6 cellular contexts compared by ENCODE assay signal in genomic region chr19:1019980-1020867, GRCh38. TPM values are rescaled to one million over a fixed set of nuclear protein-coding genes. Genes with fewer than 3 reads are reported as not detected.
DNase-seq lines count a peak whose midpoint lies in the region; ATAC-seq and TF ChIP-seq lines count a peak whose summit lies in the region.

No MANE protein-coding gene starts in this region.

- peak in 1 of 10 experiments; percentile 39 for DNase-seq in CD4-positive, alpha-beta T cell
- DNase-seq in right cardiac atrium (peak; percentile 54 to 82 (median 78)), upper lobe of right lung (no peak), NCI-H1092 treated with DMSO at 0.1 percent for 48 hours (lab: John Stamatoyannopoulos, UW) (no peak), cerebellar cortex (ENCODE audit: low spot score) (no peak)

- H3K36me3 ChIP-seq in SU-DHL-6 (ENCODE audit: low read length) (no peaks in the 10 kb centered on the region), upper lobe of right lung (no peaks in the 10 kb centered on the region)

- no peaks in the 10 kb centered on the region for H3K27me3 ChIP-seq in CD4-positive, alpha-beta T cell (ENCODE audit: control insufficient read depth, insufficient read depth, low read length)
- H3K27me3 ChIP-seq in SU-DHL-6 (ENCODE audit: low read length): no peaks in the 10 kb centered on the region
- H3K27me3 ChIP-seq in right cardiac atrium (ENCODE audit: control insufficient read depth, insufficient read depth): no peaks in the 10 kb centered on the region
- no peaks in the 10 kb centered on the region for H3K27me3 ChIP-seq in upper lobe of right lung

- H3K9me3 Mint-ChIP-seq in CD4-positive, alpha-beta T cell: no peaks in the 10 kb centered on the region

- peak overlapping the region; percentile 96 for H3K27ac ChIP-seq in CD4-positive, alpha-beta T cell (ENCODE audit: low read depth, low read length)
- H3K27ac ChIP-seq in SU-DHL-6 (ENCODE audit: low read depth, low read length): peak overlapping the region; percentile 61
- H3K27ac ChIP-seq in right cardiac atrium (ENCODE audit: low read length): peak overlapping the region; percentile 79
- H3K27ac ChIP-seq in upper lobe of right lung: peak overlapping the region; percentile 97

- H3K4me1 Mint-ChIP-seq in CD4-positive, alpha-beta T cell (ENCODE audit: low read depth): peaks cover 33% of the 10 kb centered on the region

- H3K4me3 ChIP-seq in SU-DHL-6 (ENCODE audit: insufficient read depth, low read length, poor library complexity, severe bottlenecking) (peak overlapping the region; percentile 89), right cardiac atrium (ENCODE audit: low read length) (peak overlapping the region; percentile 81), upper lobe of right lung (peak overlapping the region; percentile 79)

- H3K27ac Mint-ChIP-seq in CD4-positive, alpha-beta T cell: peak overlapping the region; percentile 99

- peaks cover 20% of the 10 kb centered on the region for H3K36me3 Mint-ChIP-seq in CD4-positive, alpha-beta T cell (ENCODE audit: low read depth)

- no peak overlapping the region for H2AFZ ChIP-seq in SU-DHL-6 (ENCODE audit: low read depth, low read length, severe bottlenecking)

- 1% methylated on average over 60 of the region's 60 CpGs for WGBS in right cardiac atrium

- peak overlapping the region; percentile 86 for H3K4me2 ChIP-seq in SU-DHL-6 (ENCODE audit: low read depth, low read length, poor library complexity, severe bottlenecking)

- H3F3A ChIP-seq in SU-DHL-6 (ENCODE audit: insufficient read depth): peaks cover 9% of the 10 kb centered on the region

- H3K9me3 ChIP-seq in CD4-positive, alpha-beta T cell (ENCODE audit: control insufficient read depth, low read length): no peaks in the 10 kb centered on the region
- H3K9me3 ChIP-seq in SU-DHL-6 (ENCODE audit: insufficient read depth, low read length) (no peaks in the 10 kb centered on the region), right cardiac atrium (ENCODE audit: control insufficient read depth, low read length) (no peaks in the 10 kb centered on the region), upper lobe of right lung (no peaks in the 10 kb centered on the region)

- H3K27me3 Mint-ChIP-seq in CD4-positive, alpha-beta T cell: peaks cover 7% of the 10 kb centered on the region

- peaks cover 55% of the 10 kb centered on the region for H3K79me2 ChIP-seq in SU-DHL-6 (ENCODE audit: insufficient read depth, low read length)

- TF ChIP-seq CTCF in CD4-positive, alpha-beta T cell (IDR thresholded peaks at IDR 0.05): no peak
- TF ChIP-seq CTCF in SU-DHL-6 (IDR thresholded peaks at IDR 0.05; ENCODE audit: insufficient read depth, low read length, poor library complexity, severe bottlenecking): no peak
- no peak for TF ChIP-seq CTCF in upper lobe of right lung (IDR thresholded peaks at IDR 0.05)

- no peaks in the 10 kb centered on the region for H3K9me2 ChIP-seq in SU-DHL-6 (replicated peaks; ENCODE audit: insufficient read depth, low read length)

- H3K4me3 Mint-ChIP-seq in CD4-positive, alpha-beta T cell: peak overlapping the region; percentile 98

- ATAC-seq in CD4-positive, alpha-beta T cell (ENCODE audit: poor library complexity): no peak
- ATAC-seq in right cardiac atrium (no peak), upper lobe of right lung (peak; percentile 5)

- POLR2A ChIA-PET in CD4-positive, alpha-beta T cell (lab: Charles Lee): interaction anchor here (0.6 to 4.7 kb wide), 14 partner anchors 8 to 249 kb away, joined by 3 to 48 read pairs (median 5); partner anchors contain the start of genes ABCA7, ARHGAP45 and WDR18

- H3K4me1 ChIP-seq in right cardiac atrium (ENCODE audit: control insufficient read depth, insufficient read depth, low read length): peaks cover 26% of the 10 kb centered on the region
- peaks cover 56% of the 10 kb centered on the region for H3K4me1 ChIP-seq in upper lobe of right lung

- H4K20me1 ChIP-seq in SU-DHL-6 (ENCODE audit: low read depth, low read length): 0 out of 2 replicates have a peak, but pooled peaks cover 5% of the 10 kb centered on the region

- CTCF ChIA-PET in CD4-positive, alpha-beta T cell (lab: Charles Lee): interaction anchor here (1.2 to 2.6 kb wide), 4 partner anchors 19 to 224 kb away, joined by 3 to 20 read pairs (median 8); partner anchors contain the start of gene ABCA7

- intact Hi-C loops in CD4-positive, alpha-beta T cell (cut with DNase I, micrococcal nuclease): loop anchor here (2.0 to 10.0 kb wide), 5 partner anchors 21 to 225 kb away; partner anchors contain the start of genes ABCA7 (in 1 of the 2), ARHGAP45 (in 1 of the 2), ATP5F1D (in 1 of the 2) and MIDN (in 1 of the 2)
- intact Hi-C loops in right cardiac atrium (cut with DNase I): loop anchor here in 1 of 4 donors (10.0 kb wide), 1 partner anchor 85 kb away; the partner anchor contains the start of gene GPX4
- intact Hi-C loops in upper lobe of right lung (cut with DNase I): no loop called here

- peak overlapping the region; percentile 91 for H3K9ac ChIP-seq in SU-DHL-6 (ENCODE audit: low read length)

RNA-seq across cellular contexts. Expression of gene TMEM259, which starts 0.7 kb away (rescaled TPM):
- 100 to 1,000 TPM; 388 to 390 TPM for total RNA-seq in CD4-positive, alpha-beta T cell
- 100 to 1,000 TPM; 127 to 161 (median 143) TPM for total RNA-seq in right cardiac atrium
- polyA plus RNA-seq in right cardiac atrium: 164 TPM
- 167 TPM for total RNA-seq in upper lobe of right lung

RNA-seq across cellular contexts. Expression of gene RNU6-2, which starts 1.1 kb away (rescaled TPM):
- total RNA-seq in CD4-positive, alpha-beta T cell: not detected
- total RNA-seq in right cardiac atrium (not detected), upper lobe of right lung (not detected)
- not detected for polyA plus RNA-seq in right cardiac atrium

RNA-seq across cellular contexts. Expression of gene CNN2, which starts 6.2 kb away (rescaled TPM):
- 100 to 1,000 TPM; 307 to 318 TPM for total RNA-seq in CD4-positive, alpha-beta T cell
- total RNA-seq in right cardiac atrium: 10 to 100 TPM; 57.4 to 75.9 (median 63.8) TPM
- polyA plus RNA-seq in right cardiac atrium: 52.1 TPM
- total RNA-seq in upper lobe of right lung: 220 TPM

RNA-seq across cellular contexts. Expression of gene ABCA7, which starts 19.7 kb away (rescaled TPM):
- total RNA-seq in CD4-positive, alpha-beta T cell: 100 to 1,000 TPM; 114 to 118 TPM
- total RNA-seq in right cardiac atrium (10 to 100 TPM in 1 of 4 donors, 1 to 10 TPM in 3; 7.3 to 10.4 (median 8.7) TPM), upper lobe of right lung (51.0 TPM)
- 9.1 TPM for polyA plus RNA-seq in right cardiac atrium

RNA-seq across cellular contexts. Expression of gene GRIN3B, which starts 20.0 kb away (rescaled TPM):
- total RNA-seq in CD4-positive, alpha-beta T cell: under 1 TPM; 0.17 to 0.22 TPM
- total RNA-seq in right cardiac atrium (under 1 TPM in 1 of 4 donors, not detected in 3; 0.06 TPM), upper lobe of right lung (not detected)
- not detected for polyA plus RNA-seq in right cardiac atrium

Comparison
In these comparisons a context has a peak if more than half of its experiments do, and no peak if none do; other contexts are left out.
1. DNase-seq: peak in right cardiac atrium (3 of 3); none in upper lobe of right lung (single experiment), NCI-H1092 treated with DMSO at 0.1 percent for 48 hours (single experiment) and cerebellar cortex (single experiment).
2. Peak in every context shown above with its lines, with median percentiles within 50 percentile points of each other: H3K27ac ChIP-seq and H3K4me3 ChIP-seq.